ENCODE assay signal across 8 cellular contexts in the genomic region with DNA sequence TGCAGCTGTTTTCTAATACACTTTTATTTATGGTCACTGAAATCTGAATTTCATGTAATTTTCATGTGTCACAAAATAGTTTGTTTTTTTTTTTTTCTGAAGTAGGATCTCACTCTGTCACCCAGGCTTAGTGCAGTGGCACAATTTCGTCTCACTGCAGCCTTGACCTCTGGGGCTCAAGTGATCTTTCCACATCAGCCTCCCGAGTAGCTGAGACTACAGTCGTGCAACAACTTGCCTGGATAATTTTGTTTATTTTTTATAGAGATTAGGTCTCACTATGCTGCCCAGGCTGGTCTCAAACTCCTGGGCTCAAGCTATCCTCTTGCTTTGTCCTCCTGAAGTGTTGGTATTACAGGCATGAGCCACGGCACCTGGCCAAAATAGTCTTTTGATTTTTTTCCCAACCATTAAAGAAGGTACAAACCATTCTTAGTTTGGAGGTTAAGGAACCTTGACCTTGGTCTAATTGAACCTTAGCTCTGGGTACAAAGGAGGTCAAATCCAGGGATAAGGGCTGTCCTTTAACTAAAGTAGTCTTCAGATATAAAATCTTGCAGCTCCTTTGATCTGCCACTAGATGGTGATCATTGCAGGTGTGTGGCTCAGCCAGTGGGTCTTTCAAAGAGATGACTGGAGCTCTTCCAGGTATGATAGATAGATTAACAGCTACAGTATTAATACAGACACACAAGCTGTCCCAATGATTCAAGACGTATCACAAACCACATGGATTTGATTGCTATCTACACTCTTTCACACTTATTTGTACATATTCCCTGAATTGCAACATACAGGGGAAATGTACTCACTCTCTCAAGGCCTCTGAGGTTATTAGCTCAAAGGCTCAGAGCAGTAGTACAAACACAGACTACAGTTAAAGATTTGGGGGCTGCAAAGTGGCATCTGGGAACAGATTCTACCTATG. TPM values are rescaled to one million over a fixed set of nuclear protein-coding genes. Genes with fewer than 3 reads are reported as not detected.
DNase-seq lines count a peak whose midpoint lies in the region; ATAC-seq and TF ChIP-seq lines count a peak whose summit lies in the region.

No MANE protein-coding gene starts in this region.

- TF ChIP-seq CTCF in GM23338 (conservative IDR thresholded peaks at IDR 0.05; ENCODE audit: low read depth in 2 of 2) (peak; percentile 80 to 88), natural killer cell (IDR thresholded peaks at IDR 0.05) (peak; percentile 76)

- H3K36me3 ChIP-seq in GM23338 (ENCODE audit: insufficient read depth) = no peaks in the 10 kb centered on the region

- no peaks in the 10 kb centered on the region for H3K27me3 Mint-ChIP-seq in activated T-cell treated with anti-CD3 and anti-CD28 coated beads, Interleukin-2, amount 50 U/mL, for 4 hours (ENCODE audit: low read depth)
- H3K27me3 Mint-ChIP-seq in GM23338 (ENCODE audit: insufficient read depth, low read depth, poor library complexity) (peaks cover 11% of the 10 kb centered on the region), T-cell (no peaks in the 10 kb centered on the region), natural killer cell (ENCODE audit: low read depth in 2 of 2) (no peaks in the 10 kb centered on the region)

- peak; percentile 18 to 28 for ATAC-seq in activated T-cell treated with anti-CD3 and anti-CD28 coated beads, Interleukin-2, amount 50 U/mL, for 4 hours
- ATAC-seq in GM23338 = peak; percentile 55
- ATAC-seq in T-cell (replicated peaks in 1 of 4) = peak in 1 of 4 experiments; percentile 20
- peak in 2 of 3 donors; percentile 17 to 26 for ATAC-seq in natural killer cell
- no peak for ATAC-seq in GM18505 (IDR thresholded peaks at IDR 0.05; ENCODE audit: unreplicated experiment)

- H3K4me3 Mint-ChIP-seq in activated T-cell treated with anti-CD3 and anti-CD28 coated beads, Interleukin-2, amount 50 U/mL, for 4 hours = no peak overlapping the region
- H3K4me3 Mint-ChIP-seq in GM23338 = no peak overlapping the region
- no peak overlapping the region for H3K4me3 Mint-ChIP-seq in T-cell
- H3K4me3 Mint-ChIP-seq in natural killer cell = no peak overlapping the region

- intact Hi-C loops in natural killer cell (cut with micrococcal nuclease) = loop anchor here (1.0 kb wide), 1 partner anchor 100 kb away; no protein-coding TSS in a partner anchor

- CTCF ChIA-PET in T-cell (lab: Charles Lee) = interaction anchor here (0.5 to 3.5 kb wide), 32 partner anchors 8 to 1838 kb away, joined by 3 to 39 read pairs (median 4); a partner anchor contains a TSS

- POLR2A ChIA-PET in T-cell (lab: Charles Lee) = interaction anchor here (0.5 to 0.7 kb wide), 3 partner anchors 12 to 125 kb away, joined by 3 to 5 read pairs (median 4); no protein-coding TSS in a partner anchor

- no peak overlapping the region for H2AFZ ChIP-seq in GM23338

- no peaks in the 10 kb centered on the region for H3K36me3 Mint-ChIP-seq in activated T-cell treated with anti-CD3 and anti-CD28 coated beads, Interleukin-2, amount 50 U/mL, for 4 hours (ENCODE audit: insufficient read depth)
- H3K36me3 Mint-ChIP-seq in GM23338 (ENCODE audit: low read depth) (no peaks in the 10 kb centered on the region), T-cell (no peaks in the 10 kb centered on the region), natural killer cell (no peaks in the 10 kb centered on the region)

- H3F3A ChIP-seq in GM23338 (replicated peaks; ENCODE audit: low read depth) = no peaks in the 10 kb centered on the region

- H3K9me2 ChIP-seq in GM23338 (ENCODE audit: insufficient read depth) = no peaks in the 10 kb centered on the region

- no peaks in the 10 kb centered on the region for H3K27me3 ChIP-seq in GM23338 (ENCODE audit: insufficient read depth)

- DNase-seq in activated T-cell treated with anti-CD3 and anti-CD28 coated beads, Interleukin-2, amount 50 U/mL, for 4 hours = peak; percentile 12
- no peak for DNase-seq in activated T-cell treated with anti-CD3 and anti-CD28 coated beads, Interleukin-2, amount 50 U/mL, for 48 hours
- DNase-seq in GM23338 (ENCODE audit: low spot score) = peak; percentile 77
- peak; percentile 4 to 51 (median 32) for DNase-seq in NCI-H1417 (lab: John Stamatoyannopoulos, UW)
- peak in 18 of 34 experiments; percentile 6 to 32 (median 18) for DNase-seq in T-cell
- DNase-seq in epithelial cell of prostate (ENCODE audit: low read depth, low spot score) = peak; percentile 39
- DNase-seq in natural killer cell = no peak

- H3K27ac ChIP-seq in GM23338 (ENCODE audit: low read depth) (no peak overlapping the region), epithelial cell of prostate (no peak overlapping the region)

- no peaks in the 10 kb centered on the region for H3K4me1 ChIP-seq in GM23338 (ENCODE audit: insufficient read depth)

- no peak overlapping the region for H3K4me2 ChIP-seq in GM23338

- no peaks in the 10 kb centered on the region for H3K9me3 Mint-ChIP-seq in activated T-cell treated with anti-CD3 and anti-CD28 coated beads, Interleukin-2, amount 50 U/mL, for 4 hours
- H3K9me3 Mint-ChIP-seq in GM23338 = no peaks in the 10 kb centered on the region
- no peaks in the 10 kb centered on the region for H3K9me3 Mint-ChIP-seq in T-cell
- no peaks in the 10 kb centered on the region for H3K9me3 Mint-ChIP-seq in natural killer cell

- H3K79me2 ChIP-seq in GM23338 (replicated peaks; ENCODE audit: insufficient read depth) = peaks cover under 1% of the 10 kb centered on the region; the same call in 1 of the 2 replicates

- H4K20me1 ChIP-seq in GM23338 (replicated peaks; ENCODE audit: insufficient read depth) = no peaks in the 10 kb centered on the region

- no peak overlapping the region for H3K4me3 ChIP-seq in GM23338

- no peak for TF ChIP-seq POLR2A in GM18505 (IDR thresholded peaks at IDR 0.05; ENCODE audit: borderline replicate concordance, extremely low read depth, insufficient read depth, insufficient read length)

- no peak overlapping the region for H3K27ac Mint-ChIP-seq in GM23338
- H3K27ac Mint-ChIP-seq in T-cell = no peak overlapping the region
- H3K27ac Mint-ChIP-seq in natural killer cell = no peak overlapping the region

- H3K4me1 Mint-ChIP-seq in activated T-cell treated with anti-CD3 and anti-CD28 coated beads, Interleukin-2, amount 50 U/mL, for 4 hours (ENCODE audit: low read depth) = peaks cover 22% of the 10 kb centered on the region
- H3K4me1 Mint-ChIP-seq in GM23338 = peaks cover 11% of the 10 kb centered on the region
- H3K4me1 Mint-ChIP-seq in T-cell = peaks cover 15 to 29% (median 22%) of the 10 kb centered on the region in 3 donors
- H3K4me1 Mint-ChIP-seq in natural killer cell = peaks cover 9 to 10% of the 10 kb centered on the region in 2 donors

TF ChIP-seq in GM23338, 12 proteins besides CTCF, POLR2A, EP300 and RAD21 (continues in another document):
- no peak for TF ChIP-seq EZH2phosphoT487 (IDR thresholded peaks at IDR 0.05; ENCODE audit: unreplicated experiment)

RNA-seq across cellular contexts. Expression of a gene that starts 4.7 kb away (rescaled TPM):
- 1 to 10 TPM; 5.7 to 6.9 (median 6.6) TPM for total RNA-seq in activated T-cell treated with anti-CD3 and anti-CD28 coated beads, Interleukin-2, amount 50 U/mL, for 4 hours
- total RNA-seq in GM23338 (2014; rRNA removed; shearing (Covaris generic)) = 10.3 and 10.5 TPM in 2 replicates
- 12.5 and 12.8 TPM in 2 replicates for polyA plus RNA-seq in GM23338 (2016; fragmentation: Nextera tagmentation; extraction: Ambion mirVana)
- total RNA-seq in T-cell (10 to 100 TPM in 4 of 5 donors, 1 to 10 TPM in 1; 9.0 to 24.9 (median 20.7) TPM), natural killer cell (10 to 100 TPM in 2 of 3 donors, 1 to 10 TPM in 1; 9.0 to 17.0 (median 10.5) TPM)

RNA-seq across cellular contexts. Expression of a gene that starts 7.4 kb away (rescaled TPM):
- total RNA-seq in activated T-cell treated with anti-CD3 and anti-CD28 coated beads, Interleukin-2, amount 50 U/mL, for 4 hours = not detected
- 0.07 TPM in 1 of 2 replicates, not detected in the other for total RNA-seq in GM23338 (2014; rRNA removed; shearing (Covaris generic))
- polyA plus RNA-seq in GM23338 (2016; fragmentation: Nextera tagmentation; extraction: Ambion mirVana) = 0.35 TPM in 1 of 2 replicates, not detected in the other
- total RNA-seq in T-cell (not detected), natural killer cell (not detected)

RNA-seq across cellular contexts. Expression of a gene that starts 43.9 kb away (rescaled TPM):
- total RNA-seq in activated T-cell treated with anti-CD3 and anti-CD28 coated beads, Interleukin-2, amount 50 U/mL, for 4 hours = 10 to 100 TPM; 27.8 to 49.1 (median 40.2) TPM
- total RNA-seq in GM23338 (2014; rRNA removed; shearing (Covaris generic)) = not detected in 2 replicates
- 2.0 and 2.8 TPM in 2 replicates for polyA plus RNA-seq in GM23338 (2016; fragmentation: Nextera tagmentation; extraction: Ambion mirVana)
- total RNA-seq in T-cell (10 to 100 TPM in 2 of 5 donors, 1 to 10 TPM in 1, not detected in 2; 4.0 to 18.7 (median 13.3) TPM), natural killer cell (100 to 1,000 TPM in 1 of 3 donors, 10 to 100 TPM in 2; 46.9 to 117 (median 48.3) TPM)

Comparison
In these comparisons a context has a peak if more than half of its experiments do, and no peak if none do; other contexts are left out.
1. DNase-seq: peak in activated T-cell treated with anti-CD3 and anti-CD28 coated beads, Interleukin-2, amount 50 U/mL, for 4 hours (single experiment), GM23338 (single experiment), NCI-H1417 (3 of 3), T-cell (18 of 34) and epithelial cell of prostate (single experiment); none in activated T-cell treated with anti-CD3 and anti-CD28 coated beads, Interleukin-2, amount 50 U/mL, for 48 hours (0 of 2) and natural killer cell (single experiment).